4 cellular contexts compared by ENCODE assay signal in the genomic region with DNA sequence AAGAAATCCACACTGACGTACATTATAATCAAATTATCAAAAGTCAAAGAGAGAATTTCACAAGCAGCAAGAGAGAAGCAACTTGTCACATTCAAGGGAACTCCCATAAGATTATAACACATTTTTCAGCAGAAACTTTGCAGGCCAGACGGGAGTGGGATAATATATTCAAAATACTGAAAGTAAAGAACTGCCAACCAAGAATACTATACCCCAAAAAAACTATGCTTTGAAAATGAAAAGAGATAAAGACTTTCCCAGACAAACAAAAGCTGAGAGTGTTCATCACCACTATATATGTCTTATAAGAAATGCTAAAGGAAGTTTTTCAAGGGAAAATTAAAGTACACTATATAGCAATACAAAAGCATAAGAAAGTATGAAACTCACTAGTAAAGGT.
"Had no signal": no experiment of that assay in that cellular context is flagged by ENCODE, and none has a peak within 500 bp of the region (broad histone marks: within the 10 kb centered on the region; RNA-seq: fewer than 3 reads in every experiment).

No MANE protein-coding gene starts in this region.

- H3K27ac ChIP-seq: HL-60, KMS-11 had no signal

- ATAC-seq: HepG2, K562 had no signal

- H3K4me3 ChIP-seq: K562 had no signal
